13 cellular contexts compared by ENCODE assay signal in genomic region chr17:50219939-50220465, GRCh38. TPM values are rescaled to one million over a fixed set of nuclear protein-coding genes. Genes with fewer than 3 reads are reported as not detected.
A peak's percentile ranks its signal among the peaks of the same experiment; 100 is the strongest.
DNase-seq lines count a peak whose midpoint lies in the region; ATAC-seq and TF ChIP-seq lines count a peak whose summit lies in the region.
"Had no signal": no experiment of that assay in that cellular context is flagged by ENCODE, and none has a peak within 500 bp of the region (broad histone marks: within the 10 kb centered on the region; RNA-seq: fewer than 3 reads in every experiment).

No MANE protein-coding gene starts in this region.

- no peaks in the 10 kb centered on the region for H3K9me3 ChIP-seq in liver (ENCODE audit: control insufficient read depth in 4 of 4, low read length in 3 of 4)
- no peaks in the 10 kb centered on the region for H3K9me3 ChIP-seq in upper lobe of left lung
- H3K9me3 ChIP-seq: neutrophil had no signal

- H3K27ac ChIP-seq in liver (ENCODE audit: low read depth in 1 of 2, low read length in 2 of 2) (no peak overlapping the region), upper lobe of left lung (peak overlapping the region; percentile 1 to 79 (median 51))
- H3K27ac ChIP-seq: 22Rv1, HL-60, neutrophil had no signal

- H3K9ac ChIP-seq in liver (ENCODE audit: low read depth in 1 of 2, low read length in 2 of 2), result no peak overlapping the region

- H3K4me3 ChIP-seq in liver (ENCODE audit: low read depth in 1 of 3, low read length in 3 of 3) (no peak overlapping the region), upper lobe of left lung (no peak overlapping the region)

- H3K36me3 ChIP-seq in liver (ENCODE audit: control insufficient read depth in 4 of 4, insufficient read depth in 3 of 4, low read depth in 1 of 4, low read length in 3 of 4), result no peaks in the 10 kb centered on the region
- no peaks in the 10 kb centered on the region for H3K36me3 ChIP-seq in upper lobe of left lung
- H3K36me3 ChIP-seq: neutrophil had no signal

- ATAC-seq in upper lobe of left lung (ENCODE audit: low FRiP score in 2 of 2), result no peak
- no peak for ATAC-seq in GM19328 (IDR thresholded peaks at IDR 0.05; ENCODE audit: unreplicated experiment)
- ATAC-seq in HG03039 (IDR thresholded peaks at IDR 0.05; ENCODE audit: unreplicated experiment), result no peak

- no peak for TF ChIP-seq POLR2A in upper lobe of left lung (IDR thresholded peaks at IDR 0.05)

- TF ChIP-seq EP300 in upper lobe of left lung (IDR thresholded peaks at IDR 0.05), result no peak

- TF ChIP-seq RAD21 in liver (IDR thresholded peaks at IDR 0.05), result peak in 1 of 2 donors; percentile 10

- DNase-seq in NCI-H82 (lab: John Stamatoyannopoulos, UW), result peak; percentile 40
- no peak for DNase-seq in NCI-H82 treated with DMSO at 0.1 percent for 48 hours (lab: John Stamatoyannopoulos, UW; ENCODE audit: unreplicated experiment)
- peak; percentile 64 for DNase-seq in dedifferentiated amniotic fluid mesenchymal stem cell (ENCODE audit: extremely low spot score)
- DNase-seq in upper lobe of left lung, result no peak
- no peak for DNase-seq in DMS53 treated with DMSO at 0.1 percent for 48 hours (lab: John Stamatoyannopoulos, UW; ENCODE audit: unreplicated experiment)
- DNase-seq: NCI-H2171 had no signal

- no peaks in the 10 kb centered on the region for H3K27me3 ChIP-seq in liver (ENCODE audit: control insufficient read depth in 4 of 4, insufficient read depth in 4 of 4, low read length in 3 of 4)
- H3K27me3 ChIP-seq in upper lobe of left lung, result no peaks in the 10 kb centered on the region

- WGBS in liver, result 48% methylated on average over 4 of the region's 4 CpGs
- WGBS in upper lobe of left lung, 2 donors, result 41 to 58% methylated on average over 3 to 4 of the region's 4 CpGs

- peaks cover 16 to 31% (median 29%) of the 10 kb centered on the region in 4 donors for H3K4me1 ChIP-seq in liver (ENCODE audit: control insufficient read depth in 4 of 4, insufficient read depth in 4 of 4, low read length in 3 of 4)
- peaks cover 25 to 50% (median 40%) of the 10 kb centered on the region in 4 donors for H3K4me1 ChIP-seq in upper lobe of left lung

- TF ChIP-seq CTCF in liver (IDR thresholded peaks at IDR 0.05; ENCODE audit: low read depth, low read length, missing input control), result no peak
- TF ChIP-seq CTCF in upper lobe of left lung (IDR thresholded peaks at IDR 0.05), result no peak

TF ChIP-seq in liver, 16 proteins besides CTCF, POLR2A, EP300 and RAD21:
- TF ChIP-seq HNF4G (IDR thresholded peaks at IDR 0.05) (peak; percentile 73), EGR1 (IDR thresholded peaks at IDR 0.05; ENCODE audit: low read depth in 2 of 2) (no peak), MAX (IDR thresholded peaks at IDR 0.05) (peak; percentile 42), ATF3 (IDR thresholded peaks at IDR 0.05) (no peak), HNF4A (conservative IDR thresholded peaks at IDR 0.05) (peak; percentile 85 to 91), YY1 (IDR thresholded peaks at IDR 0.05) (peak; percentile 69), RXRA (IDR thresholded peaks at IDR 0.05) (peak; percentile 60 to 67), SP1 (IDR thresholded peaks at IDR 0.05) (peak; percentile 88), ZBTB33 (IDR thresholded peaks at IDR 0.05) (peak; percentile 23), GABPA (IDR thresholded peaks at IDR 0.05 in 1 of 2, conservative IDR thresholded peaks at IDR 0.05 in 1 of 2) (no peak), JUND (IDR thresholded peaks at IDR 0.05) (peak in 1 of 2 donors; percentile 33), NR2F2 (IDR thresholded peaks at IDR 0.05) (peak; percentile 59)

RNA-seq across cellular contexts. Expression of gene COL1A1, which starts 18.6 kb away (rescaled TPM):
- 10 to 100 TPM; 15.3 to 72.5 TPM for total RNA-seq in liver
- 10 to 100 TPM in 1 of 2 donors, 1 to 10 TPM in 1; 8.3 to 56.3 TPM for polyA plus RNA-seq in liver
- 100 to 1,000 TPM in 3 of 6 donors, 10 to 100 TPM in 3; 15.4 to 555 (median 117) TPM for total RNA-seq in upper lobe of left lung

RNA-seq across cellular contexts. Expression of gene SGCA, which starts 54.2 kb away (rescaled TPM):
- total RNA-seq in liver (1 to 10 TPM in 1 of 2 donors, not detected in 1; 1.3 TPM), upper lobe of left lung (10 to 100 TPM in 5 of 6 donors, 1 to 10 TPM in 1; 1.6 to 19.7 (median 14.1) TPM)
- polyA plus RNA-seq in liver, result 1 to 10 TPM in 1 of 2 donors, under 1 TPM in 1; 0.31 to 1.2 TPM
- total RNA-seq: frontal cortex had no signal

RNA-seq across cellular contexts. Expression of gene TMEM92, which starts 54.3 kb away (rescaled TPM):
- 1 to 10 TPM in 1 of 2 donors, under 1 TPM in 1; 0.05 to 2.8 TPM for total RNA-seq in liver
- polyA plus RNA-seq in liver, result 10 to 100 TPM in 1 of 2 donors, 1 to 10 TPM in 1; 5.3 to 17.9 TPM
- total RNA-seq in upper lobe of left lung, result 10 to 100 TPM in 1 of 6 donors, 1 to 10 TPM in 5; 1.3 to 15.7 (median 3.8) TPM
- total RNA-seq: frontal cortex had no signal

Comparison
In these comparisons a context has a peak if more than half of its experiments do, and no peak if none do; other contexts are left out.
1. DNase-seq: peak in NCI-H82 (single experiment) and dedifferentiated amniotic fluid mesenchymal stem cell (single experiment); none in NCI-H82 treated with DMSO at 0.1 percent for 48 hours (single experiment), upper lobe of left lung (0 of 2) and DMS53 treated with DMSO at 0.1 percent for 48 hours (single experiment).
2. H3K27ac ChIP-seq: peak in upper lobe of left lung (4 of 4); none in liver (0 of 2).